Comparison of ENCODE assay signal across 12 cellular contexts in genomic region chr22:38882480-38882879, GRCh38. TPM values are rescaled to one million over a fixed set of nuclear protein-coding genes. Genes with fewer than 3 reads are reported as not detected.
DNase-seq lines count a peak whose midpoint lies in the region; ATAC-seq and TF ChIP-seq lines count a peak whose summit lies in the region.
"Had no signal": no experiment of that assay in that cellular context is flagged by ENCODE, and none has a peak within 500 bp of the region (broad histone marks: within the 10 kb centered on the region; RNA-seq: fewer than 3 reads in every experiment).

No MANE protein-coding gene starts in this region.

- H3K36me3 ChIP-seq in tibial artery: no peaks in the 10 kb centered on the region
- no peaks in the 10 kb centered on the region for H3K36me3 ChIP-seq in Caco-2 (ENCODE audit: control insufficient read depth, insufficient read depth, low read length)
- H3K36me3 ChIP-seq: neutrophil had no signal

- H3K27me3 ChIP-seq in dorsolateral prefrontal cortex (no peaks in the 10 kb centered on the region), tibial artery (no peaks in the 10 kb centered on the region), Caco-2 (replicated peaks; ENCODE audit: control insufficient read depth, insufficient read depth, low read length) (no peaks in the 10 kb centered on the region)

- no peaks in the 10 kb centered on the region for H3K36me3 Mint-ChIP-seq in activated CD4-positive, alpha-beta T cell treated with anti-CD3 and anti-CD28 coated beads for 36 hours (ENCODE audit: low read depth)
- H3K36me3 Mint-ChIP-seq in mesothelial cell of epicardium: peaks cover 1% of the 10 kb centered on the region
- no peaks in the 10 kb centered on the region for H3K36me3 Mint-ChIP-seq in Caco-2 (ENCODE audit: insufficient read depth, unreplicated experiment)

- no peak for DNase-seq in activated CD4-positive, alpha-beta T cell treated with anti-CD3 and anti-CD28 coated beads for 36 hours
- no peak for DNase-seq in activated CD4-positive, alpha-beta T cell treated with anti-CD3 and anti-CD28 coated beads, Interleukin-2, amount 50 U/mL, for 4 hours
- DNase-seq in dorsolateral prefrontal cortex: peak in 1 of 10 donors; percentile 41
- DNase-seq in mesothelial cell of epicardium (ENCODE audit: low spot score in 2 of 2, unreplicated experiment in 2 of 2): no peak
- DNase-seq in tibial artery: peak; percentile 50 to 88
- no peak for DNase-seq in Caco-2
- DNase-seq in retina: no peak
- DNase-seq in COR-L47 (lab: John Stamatoyannopoulos, UW): no peak
- DNase-seq: H9, NCI-H1092, PC-3 had no signal

- H3K4me3 Mint-ChIP-seq in activated CD4-positive, alpha-beta T cell treated with anti-CD3 and anti-CD28 coated beads for 36 hours: no peak overlapping the region
- H3K4me3 Mint-ChIP-seq in mesothelial cell of epicardium: no peak overlapping the region
- H3K4me3 Mint-ChIP-seq in Caco-2 (ENCODE audit: unreplicated experiment): no peak overlapping the region
- H3K4me3 Mint-ChIP-seq: H9 had no signal

- H3K9me3 Mint-ChIP-seq in activated CD4-positive, alpha-beta T cell treated with anti-CD3 and anti-CD28 coated beads for 36 hours (ENCODE audit: low read depth): no peaks in the 10 kb centered on the region
- H3K9me3 Mint-ChIP-seq in mesothelial cell of epicardium (peaks cover under 1% of the 10 kb centered on the region), Caco-2 (ENCODE audit: unreplicated experiment) (no peaks in the 10 kb centered on the region)

- peaks cover 29% of the 10 kb centered on the region for H3K4me1 Mint-ChIP-seq in activated CD4-positive, alpha-beta T cell treated with anti-CD3 and anti-CD28 coated beads for 36 hours
- peaks cover 14% of the 10 kb centered on the region for H3K4me1 Mint-ChIP-seq in mesothelial cell of epicardium
- H3K4me1 Mint-ChIP-seq in Caco-2 (ENCODE audit: low read depth, unreplicated experiment): peaks cover 15% of the 10 kb centered on the region

- peak overlapping the region in 50 of 59 donors; percentile 2 to 81 (median 67) for H3K27ac ChIP-seq in dorsolateral prefrontal cortex
- H3K27ac ChIP-seq in tibial artery: peak overlapping the region; percentile 81 to 87
- H3K27ac ChIP-seq: neutrophil had no signal

- H3K27ac Mint-ChIP-seq in activated CD4-positive, alpha-beta T cell treated with anti-CD3 and anti-CD28 coated beads for 36 hours: peak overlapping the region; percentile 80
- H3K27ac Mint-ChIP-seq in mesothelial cell of epicardium (peak overlapping the region; percentile 78), Caco-2 (ENCODE audit: unreplicated experiment) (no peak overlapping the region)
- H3K27ac Mint-ChIP-seq: H9 had no signal

- TF ChIP-seq CTCF in dorsolateral prefrontal cortex (IDR thresholded peaks at IDR 0.05 in 54 of 56, conservative IDR thresholded peaks at IDR 0.05 in 2 of 56; ENCODE audit: low read depth in 1 of 56, partially characterized antibody in 56 of 56) (no peak), mesothelial cell of epicardium (IDR thresholded peaks at IDR 0.05; ENCODE audit: unreplicated experiment) (no peak), tibial artery (IDR thresholded peaks at IDR 0.05) (no peak), Caco-2 (IDR thresholded peaks at IDR 0.05; ENCODE audit: insufficient read depth in 1 of 2, low read depth in 1 of 2, low read length in 1 of 2, severe bottlenecking in 1 of 2, unreplicated experiment in 1 of 2) (no peak)

- H3K4me3 ChIP-seq in dorsolateral prefrontal cortex (no peak overlapping the region), tibial artery (no peak overlapping the region), Caco-2 (ENCODE audit: low read depth, low read length) (no peak overlapping the region)

- CTCF ChIA-PET in activated CD4-positive, alpha-beta T cell treated with anti-CD3 and anti-CD28 coated beads for 36 hours (lab: Charles Lee): interaction anchor here (0.6 to 1.6 kb wide), 5 partner anchors 9 to 715 kb away, joined by 3 to 8 read pairs (median 3); no protein-coding TSS in a partner anchor
- CTCF ChIA-PET in Caco-2 (lab: Charles Lee): no interaction called here

- H3K27me3 Mint-ChIP-seq in activated CD4-positive, alpha-beta T cell treated with anti-CD3 and anti-CD28 coated beads for 36 hours: no peaks in the 10 kb centered on the region
- peaks cover 8% of the 10 kb centered on the region for H3K27me3 Mint-ChIP-seq in mesothelial cell of epicardium (ENCODE audit: low read depth)
- no peaks in the 10 kb centered on the region for H3K27me3 Mint-ChIP-seq in Caco-2 (ENCODE audit: insufficient read depth, unreplicated experiment)

- peak; percentile 23 for ATAC-seq in activated CD4-positive, alpha-beta T cell treated with anti-CD3 and anti-CD28 coated beads for 36 hours
- ATAC-seq: PC-3 had no signal

- POLR2A ChIA-PET in activated CD4-positive, alpha-beta T cell treated with anti-CD3 and anti-CD28 coated beads for 36 hours (lab: Charles Lee): no interaction called here
- POLR2A ChIA-PET in Caco-2 (lab: Charles Lee): no interaction called here

- intact Hi-C loops in activated CD4-positive, alpha-beta T cell treated with anti-CD3 and anti-CD28 coated beads for 36 hours (cut with DNase I, micrococcal nuclease): loop anchor here in 1 of 2 experiments (5.0 kb wide), 1 partner anchor 45 kb away; no protein-coding TSS in a partner anchor
- intact Hi-C loops in dorsolateral prefrontal cortex (cut with DNase I) (no loop called here), tibial artery (cut with DNase I; ENCODE audit: low total_unique reads) (no loop called here), Caco-2 (cut with micrococcal nuclease; ENCODE audit: unreplicated experiment) (no loop called here)

- BruUV-seq in Caco-2 (replicated peaks; lab: Mats Ljungman, UMichigan): no TSS peak

- H3K9me3 ChIP-seq in tibial artery (no peaks in the 10 kb centered on the region), Caco-2 (no peaks in the 10 kb centered on the region)
- H3K9me3 ChIP-seq: neutrophil had no signal

- H3K4me1 ChIP-seq in tibial artery (peaks cover 0 to 49% (median 31%) of the 10 kb centered on the region in 4 donors), Caco-2 (no peaks in the 10 kb centered on the region)

RNA-seq across cellular contexts. Expression of gene CBX6, which starts 10.5 kb away (rescaled TPM):
- 100 to 1,000 TPM in 1 of 2 experiments, 10 to 100 TPM in 1; 96.1 to 112 TPM for total RNA-seq in activated CD4-positive, alpha-beta T cell treated with anti-CD3 and anti-CD28 coated beads for 36 hours
- 100 to 1,000 TPM in 119 of 120 experiments, 10 to 100 TPM in 1; 99.9 to 293 (median 188) TPM for total RNA-seq in dorsolateral prefrontal cortex
- 101 to 104 TPM (median 102 TPM) in 3 replicates for total RNA-seq in mesothelial cell of epicardium
- 52.2 and 55.9 TPM in 2 replicates for total RNA-seq in Caco-2 (2022)

RNA-seq across cellular contexts. Expression of gene NPTXR, which starts 38.7 kb away (rescaled TPM):
- 1 to 10 TPM; 1.3 to 1.4 TPM for total RNA-seq in activated CD4-positive, alpha-beta T cell treated with anti-CD3 and anti-CD28 coated beads for 36 hours
- 100 to 1,000 TPM in 114 of 120 experiments, 10 to 100 TPM in 6; 57.3 to 255 (median 154) TPM for total RNA-seq in dorsolateral prefrontal cortex
- total RNA-seq in mesothelial cell of epicardium: 9.6 to 10.3 TPM (median 10.1 TPM) in 3 replicates
- total RNA-seq in Caco-2 (2022): 12.8 and 16.4 TPM in 2 replicates

Comparison
In these comparisons a context has a peak if more than half of its experiments do, and no peak if none do; other contexts are left out.
1. DNase-seq: peak in tibial artery (2 of 2); none in activated CD4-positive, alpha-beta T cell treated with anti-CD3 and anti-CD28 coated beads for 36 hours (single experiment), activated CD4-positive, alpha-beta T cell treated with anti-CD3 and anti-CD28 coated beads, Interleukin-2, amount 50 U/mL, for 4 hours (0 of 2), mesothelial cell of epicardium (0 of 2), Caco-2 (0 of 2), retina (single experiment) and COR-L47 (single experiment).